9 cellular contexts compared by ENCODE assay signal in the genomic region with DNA sequence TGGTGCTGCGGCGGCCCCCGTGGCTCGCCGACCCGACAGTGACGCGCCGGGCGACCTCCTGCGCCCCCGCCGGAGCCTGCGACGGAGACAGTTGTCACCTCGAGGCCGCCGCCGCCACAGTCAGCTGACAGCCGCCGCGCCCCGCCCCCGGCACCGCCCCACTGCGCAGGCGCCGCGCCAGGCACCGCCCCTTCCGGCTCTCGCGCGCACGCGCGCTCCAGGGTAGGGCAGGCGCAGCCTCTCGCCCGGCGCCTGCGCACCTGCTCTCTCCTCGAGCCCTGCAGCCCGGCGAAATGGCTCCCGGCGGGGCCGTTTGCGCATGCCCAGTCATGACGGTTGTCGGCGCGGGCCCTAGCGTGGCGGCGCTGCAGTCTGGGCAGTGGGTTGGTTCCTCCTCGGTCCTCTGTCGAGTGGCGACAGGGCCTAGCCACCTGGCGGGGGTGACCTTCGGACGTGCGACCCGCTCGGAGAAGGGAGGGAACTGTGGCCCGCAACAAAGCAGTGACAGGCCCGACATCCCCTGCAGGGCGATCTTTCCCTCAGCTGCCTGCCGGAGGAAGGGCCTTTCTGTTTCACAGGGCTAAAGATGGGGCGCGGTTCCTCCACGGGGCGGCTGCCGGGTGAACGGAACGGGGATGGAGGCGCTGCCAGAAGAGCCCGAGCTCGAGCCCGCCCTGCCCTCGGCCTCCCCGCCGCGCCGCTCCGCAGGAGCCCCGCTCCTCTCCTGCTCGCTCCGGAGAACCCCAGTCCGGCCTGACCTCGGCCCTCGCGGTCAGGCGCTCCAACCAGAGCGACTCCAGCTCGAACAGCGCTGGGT. TPM values are rescaled to one million over a fixed set of nuclear protein-coding genes. Genes with fewer than 3 reads are reported as not detected.
DNase-seq lines count a peak whose midpoint lies in the region; ATAC-seq, FAIRE-seq and TF ChIP-seq lines count a peak whose summit lies in the region.
"Had no signal": no experiment of that assay in that cellular context is flagged by ENCODE, and none has a peak within 500 bp of the region (broad histone marks: within the 10 kb centered on the region; RNA-seq: fewer than 3 reads in every experiment).

A gene (minus strand): TSS at position 135 of the 817 bp plus-strand sequence. CDS start 134 bp downstream, at position 1.

- peak; percentile 84 for ATAC-seq in GM19035 (IDR thresholded peaks at IDR 0.05; ENCODE audit: unreplicated experiment)
- peak; percentile 71 for ATAC-seq in HG03342 (IDR thresholded peaks at IDR 0.05; ENCODE audit: unreplicated experiment)

- H3K4me1 ChIP-seq in kidney (ENCODE audit: control insufficient read depth in 1 of 2, insufficient read depth in 1 of 2, low read depth in 1 of 2, low read length in 2 of 2) = peaks cover 22 to 40% of the 10 kb centered on the region in 2 donors

- FAIRE-seq in kidney (lab: Jason Lieb, UNC) = no peak
- FAIRE-seq: endometrium had no signal

- DNase-seq in AML-193 (lab: John Stamatoyannopoulos, UW) (peak; percentile 85 to 87), NCI-H446 (lab: John Stamatoyannopoulos, UW) (peak; percentile 93 to 97), cerebellar cortex (ENCODE audit: low spot score) (peak; percentile 89), kidney (peak; percentile 99)
- peak; percentile 99 for DNase-seq in activated CD4-positive, CD25-positive, alpha-beta regulatory T cell treated with anti-CD3 and anti-CD28 coated beads, Interleukin-2, amount 50 U/mL, for 72 hours
- peak; percentile 96 for DNase-seq in stimulated activated CD4-positive, alpha-beta T cell treated with anti-CD3 and anti-CD28 coated beads, Interleukin-15, amount 100 ng/mL, for 1 hour (ENCODE audit: low read depth in 1 of 2, low spot score in 1 of 2)

- no peaks in the 10 kb centered on the region for H3K9me3 ChIP-seq in kidney (ENCODE audit: control insufficient read depth in 1 of 2, low read length in 2 of 2)

- intact Hi-C loops in kidney (cut with DNase I) = no loop called here

- peak within 1 kb of the TSS; percentile 74 to 94 for H3K9ac ChIP-seq in kidney (ENCODE audit: low read length in 2 of 2)

- peaks cover 0 to 3% of the 10 kb centered on the region in 2 donors for H3K36me3 ChIP-seq in kidney (ENCODE audit: control insufficient read depth in 1 of 2, insufficient read depth in 2 of 2, low read length in 2 of 2)

- H3K27ac ChIP-seq in kidney (ENCODE audit: low read depth in 2 of 2, low read length in 2 of 2) = peak within 1 kb of the TSS; percentile 93 to 95

- peak within 1 kb of the TSS; percentile 65 to 81 for H3K4me3 ChIP-seq in kidney (ENCODE audit: low read length in 2 of 2)

- TF ChIP-seq CTCF in kidney (IDR thresholded peaks at IDR 0.05; ENCODE audit: borderline replicate concordance, extremely low read depth, insufficient read depth) = peak; percentile 43

RNA-seq across cellular contexts. Expression of the gene that starts here (rescaled TPM):
- 65.5 TPM for total RNA-seq in kidney
- polyA plus RNA-seq in kidney (ENCODE audit: insufficient read depth, low read depth, low replicate concordance) = 88.0 TPM

Comparison
In these comparisons a context has a peak if more than half of its experiments do, and no peak if none do; other contexts are left out.
1. Peak in every context shown above with its lines: DNase-seq, ATAC-seq, H3K4me3 ChIP-seq and H3K27ac ChIP-seq.